1 cellular context compared by ENCODE assay signal in genomic region chr2:96760986-96761832, GRCh38.
TF ChIP-seq lines count a peak whose summit lies in the region.

No MANE protein-coding gene starts in this region.

TF ChIP-seq in WTC11, 78 proteins besides CTCF, POLR2A, EP300 and RAD21 (continued from another document):
- TF ChIP-seq, protein P1, sequence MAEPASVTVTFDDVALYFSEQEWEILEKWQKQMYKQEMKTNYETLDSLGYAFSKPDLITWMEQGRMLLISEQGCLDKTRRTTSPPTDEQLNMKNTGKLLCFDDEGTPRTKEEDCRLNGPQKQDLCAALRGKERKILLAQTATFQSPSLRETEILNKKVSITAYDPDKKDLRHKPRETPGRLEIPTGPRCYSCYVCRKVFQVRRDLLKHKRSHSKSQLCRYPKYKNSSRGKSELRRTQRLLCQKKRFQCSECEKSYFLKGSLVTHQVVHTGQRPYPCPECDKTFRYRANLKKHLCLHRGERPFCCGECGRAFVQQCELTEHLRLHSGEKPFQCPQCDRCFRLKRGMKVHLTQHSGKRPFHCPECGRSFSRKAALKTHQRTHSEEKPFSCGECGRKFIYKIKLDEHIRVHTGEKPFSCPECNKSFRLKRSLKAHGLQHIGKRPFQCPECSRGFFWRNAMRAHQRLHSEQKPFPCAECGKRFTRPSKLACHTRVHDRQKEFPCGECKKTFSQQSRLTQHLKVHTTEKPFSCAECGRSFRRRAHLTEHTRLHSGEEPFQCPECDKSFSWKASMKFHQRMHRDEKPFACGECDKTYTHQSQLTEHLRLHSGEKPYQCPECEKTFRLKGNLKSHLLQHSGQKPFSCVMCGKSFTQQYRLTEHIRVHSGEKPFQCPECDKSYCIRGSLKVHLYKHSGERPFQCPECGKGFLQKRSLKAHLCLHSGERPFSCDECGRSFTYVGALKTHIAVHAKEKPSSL (CRISPR knock-in tag; conservative IDR thresholded peaks at IDR 0.05), result no peak
- TF ChIP-seq NFATC4 (CRISPR knock-in tag; IDR thresholded peaks at IDR 0.05) (no peak), ZNF263 (CRISPR knock-in tag; IDR thresholded peaks at IDR 0.05; ENCODE audit: low read depth) (no peak), ZNF416 (CRISPR knock-in tag; IDR thresholded peaks at IDR 0.05) (peak; percentile 58; the same call in 1 of the 2 replicates), JAZF1 (CRISPR knock-in tag; IDR thresholded peaks at IDR 0.05) (no peak)
